Comparison of ENCODE assay signal across 12 cellular contexts in genomic region chr11:46446343-46446751, GRCh38. TPM values are rescaled to one million over a fixed set of nuclear protein-coding genes. Genes with fewer than 3 reads are reported as not detected.
DNase-seq lines count a peak whose midpoint lies in the region; ATAC-seq and TF ChIP-seq lines count a peak whose summit lies in the region.
"Had no signal": no experiment of that assay in that cellular context is flagged by ENCODE, and none has a peak within 500 bp of the region (broad histone marks: within the 10 kb centered on the region; RNA-seq: fewer than 3 reads in every experiment).

No MANE protein-coding gene starts in this region.

- H2AFZ ChIP-seq in PC-3 (ENCODE audit: low read length), result no peak overlapping the region

- CTCF ChIA-PET in PC-3 (lab: Charles Lee), result interaction anchor here (0.6 to 0.7 kb wide), 2 partner anchors 43 to 110 kb away, joined by 3 read pairs; no protein-coding TSS in a partner anchor

- H4K20me1 ChIP-seq in PC-3 (ENCODE audit: low read length), result no peaks in the 10 kb centered on the region

- POLR2A ChIA-PET in PC-3 (lab: Charles Lee; ENCODE audit: unreplicated experiment), result no interaction called here

- no peaks in the 10 kb centered on the region for H3K9me3 Mint-ChIP-seq in HFFc6
- H3K9me3 Mint-ChIP-seq: activated CD4-positive, alpha-beta T cell treated with anti-CD3 and anti-CD28 coated beads, Interleukin-2, amount 10 ng/mL, durations not matched to agents 7 days and 5 days had no signal

- in situ Hi-C loops in brain microvascular endothelial cell (cut with HindIII; ENCODE audit: low pct_ligation_motif_present, low sequenced_read_pairs), result no loop called here

- no peaks in the 10 kb centered on the region for H3K9me3 ChIP-seq in BE2C
- H3K9me3 ChIP-seq in PC-3 (ENCODE audit: low read length), result no peaks in the 10 kb centered on the region

- H3K27ac Mint-ChIP-seq in HFFc6, result peak overlapping the region; percentile 62; the same call in 1 of the 2 replicates
- H3K27ac Mint-ChIP-seq: activated CD4-positive, alpha-beta T cell treated with anti-CD3 and anti-CD28 coated beads, Interleukin-2, amount 10 ng/mL, durations not matched to agents 7 days and 5 days had no signal

- TF ChIP-seq CTCF in BE2C (IDR thresholded peaks at IDR 0.05; ENCODE audit: low read depth, low read length) (peak; percentile 12; the same call in 1 of the 2 replicates), HFFc6 (IDR thresholded peaks at IDR 0.05) (peak; percentile 45; the same call in 1 of the 2 replicates), brain microvascular endothelial cell (IDR thresholded peaks at IDR 0.05; ENCODE audit: low read depth, low read length, missing control alignments) (peak; percentile 30), PC-3 (conservative IDR thresholded peaks at IDR 0.05; ENCODE audit: low read depth, low read length) (no peak)

- H3K4me1 ChIP-seq in BE2C (no peaks in the 10 kb centered on the region), PC-3 (ENCODE audit: insufficient read depth, low read length) (no peaks in the 10 kb centered on the region)

- H3K4me3 ChIP-seq in BE2C (ENCODE audit: low read depth, low read length) (no peak overlapping the region), brain microvascular endothelial cell (ENCODE audit: low read depth, low read length) (no peak overlapping the region), PC-3 (ENCODE audit: low read length) (no peak overlapping the region)

- intact Hi-C loops in PC-3 (cut with micrococcal nuclease), result no loop called here

- no peaks in the 10 kb centered on the region for H3F3A ChIP-seq in PC-3 (ENCODE audit: low read length, unreplicated experiment)

- H3K4me2 ChIP-seq in PC-3 (ENCODE audit: low read length), result no peak overlapping the region

- no peaks in the 10 kb centered on the region for H3K27me3 ChIP-seq in BE2C
- no peaks in the 10 kb centered on the region for H3K27me3 ChIP-seq in brain microvascular endothelial cell (replicated peaks)
- H3K27me3 ChIP-seq in PC-3 (ENCODE audit: low read length), result no peaks in the 10 kb centered on the region

- no peak overlapping the region for H3K9ac ChIP-seq in PC-3 (ENCODE audit: low read length)

- DNase-seq in BE2C (no peak), HFFc6 (peak; percentile 19), brain microvascular endothelial cell (no peak), medulla oblongata (ENCODE audit: extremely low spot score) (peak; percentile 33), PC-3 (no peak), NCI-H1105 (lab: John Stamatoyannopoulos, UW) (no peak), foreskin melanocyte (no peak)
- DNase-seq: activated CD4-positive, alpha-beta T cell treated with anti-CD3 and anti-CD28 coated beads, Interleukin-2, amount 10 ng/mL, durations not matched to agents 7 days and 5 days; KG1; occipital lobe had no signal

- H3K36me3 ChIP-seq in BE2C (no peaks in the 10 kb centered on the region), brain microvascular endothelial cell (replicated peaks) (no peaks in the 10 kb centered on the region), PC-3 (ENCODE audit: low read depth, low read length) (no peaks in the 10 kb centered on the region; the same call in 1 of the 2 replicates)

- no peak for ATAC-seq in PC-3
- no peak for ATAC-seq in HG02571 (IDR thresholded peaks at IDR 0.05; ENCODE audit: unreplicated experiment)

- peaks cover 15% of the 10 kb centered on the region for H3K36me3 Mint-ChIP-seq in HFFc6 (ENCODE audit: low read depth)

- H3K27ac ChIP-seq in brain microvascular endothelial cell, result no peak overlapping the region
- no peak overlapping the region for H3K27ac ChIP-seq in PC-3 (ENCODE audit: low read length)
- H3K27ac ChIP-seq: RWPE1 had no signal

- peaks cover 53% of the 10 kb centered on the region for H3K4me1 Mint-ChIP-seq in HFFc6 (ENCODE audit: low read depth)

- BruUV-seq in PC-3 (replicated peaks; lab: Mats Ljungman, UMichigan), result no TSS peak

- no peaks in the 10 kb centered on the region for H3K79me2 ChIP-seq in PC-3 (ENCODE audit: low read length)

- H3K4me3 Mint-ChIP-seq in HFFc6, result no peak overlapping the region
- H3K4me3 Mint-ChIP-seq: activated CD4-positive, alpha-beta T cell treated with anti-CD3 and anti-CD28 coated beads, Interleukin-2, amount 10 ng/mL, durations not matched to agents 7 days and 5 days had no signal

- H3K9me2 ChIP-seq in PC-3 (replicated peaks; ENCODE audit: low read length), result no peaks in the 10 kb centered on the region

- no peaks in the 10 kb centered on the region for H3K27me3 Mint-ChIP-seq in HFFc6 (ENCODE audit: insufficient read depth)
- H3K27me3 Mint-ChIP-seq: activated CD4-positive, alpha-beta T cell treated with anti-CD3 and anti-CD28 coated beads, Interleukin-2, amount 10 ng/mL, durations not matched to agents 7 days and 5 days had no signal

RNA-seq across cellular contexts. Expression of gene CHRM4, which starts 54.8 kb away (rescaled TPM):
- polyA plus RNA-seq in BE2C (2012; ENCODE audit: insufficient read depth, insufficient read length, low read depth), result not detected
- not detected for total RNA-seq in HFFc6 (2021; fragmentation: NEBNext Ultra II Directional; extraction: Animal tissue kit (Norgen Biotek cat#: 25700))
- not detected in 2 replicates for total RNA-seq in PC-3 (2014; rRNA removed)

Comparison
In these comparisons a context has a peak if more than half of its experiments do, and no peak if none do; other contexts are left out.
1. DNase-seq: peak in HFFc6 (single experiment) and medulla oblongata (single experiment); none in BE2C (single experiment), brain microvascular endothelial cell (single experiment), PC-3 (single experiment), NCI-H1105 (single experiment) and foreskin melanocyte (single experiment).